ENCODE assay signal across 26 cellular contexts in the genomic region with DNA sequence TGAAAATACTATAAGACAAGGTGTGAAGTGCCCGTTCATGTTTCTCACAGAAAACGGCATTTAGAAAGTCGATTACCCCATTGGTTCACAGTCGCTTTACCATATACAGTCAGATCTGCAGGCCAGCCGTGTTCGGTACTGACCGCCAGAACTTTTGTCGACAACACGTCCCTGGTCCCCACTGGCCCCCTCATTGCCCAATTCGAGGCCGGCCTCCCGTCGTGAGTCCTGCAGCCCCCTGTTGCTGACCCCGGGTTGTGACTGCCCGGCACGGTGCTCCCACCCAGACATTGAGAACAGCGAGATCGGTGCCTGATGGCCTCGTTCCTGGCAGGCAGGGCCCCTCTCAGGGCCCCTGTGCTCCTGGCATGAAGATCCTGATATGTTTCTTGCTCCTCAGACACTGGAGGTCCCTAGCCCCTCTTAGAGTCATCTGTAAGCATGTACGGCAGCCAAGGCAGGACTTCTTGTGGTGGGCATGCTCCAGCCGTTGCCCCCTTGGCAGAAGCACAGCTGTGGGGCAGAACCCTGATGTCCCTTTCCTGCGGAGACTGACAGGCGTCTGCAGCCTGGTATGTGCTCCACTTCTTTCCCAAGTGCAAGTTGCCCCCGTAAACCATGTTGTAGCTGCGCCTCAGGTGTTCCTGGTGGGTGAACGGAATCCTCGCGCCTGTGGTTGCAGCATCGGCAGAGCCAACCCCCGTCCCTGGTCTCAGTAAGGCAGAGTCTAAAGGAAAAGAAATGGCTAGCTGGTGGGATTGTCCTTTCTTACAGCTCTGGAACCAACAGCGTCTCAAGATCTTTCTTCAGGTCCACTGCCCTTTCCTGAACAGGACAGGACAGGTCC.
DNase-seq lines count a peak whose midpoint lies in the region; ATAC-seq, FAIRE-seq and TF ChIP-seq lines count a peak whose summit lies in the region.
"Had no signal": no experiment of that assay in that cellular context is flagged by ENCODE, and none has a peak within 500 bp of the region (broad histone marks: within the 10 kb centered on the region; RNA-seq: fewer than 3 reads in every experiment).

No MANE protein-coding gene starts in this region.

- no peak overlapping the region for H3K4me3 ChIP-seq in colonic mucosa
- no peak overlapping the region for H3K4me3 ChIP-seq in lung
- H3K4me3 ChIP-seq: GM12878 had no signal

- H3K4me1 ChIP-seq in colonic mucosa (no peaks in the 10 kb centered on the region), lung (ENCODE audit: control insufficient read depth in 2 of 2, insufficient read depth in 2 of 2, low read length in 2 of 2) (no peaks in the 10 kb centered on the region)
- H3K4me1 ChIP-seq: Caco-2 had no signal

- no peaks in the 10 kb centered on the region for H3K27me3 ChIP-seq in colonic mucosa
- H3K27me3 ChIP-seq in lung (ENCODE audit: control insufficient read depth, insufficient read depth), result no peaks in the 10 kb centered on the region

- H3K9me3 ChIP-seq in colonic mucosa (no peaks in the 10 kb centered on the region), lung (ENCODE audit: control insufficient read depth in 2 of 2, insufficient read depth in 1 of 2, low read length in 1 of 2) (peaks cover 0 to 10% of the 10 kb centered on the region in 2 donors)
- H3K9me3 ChIP-seq: Caco-2 had no signal

- ATAC-seq in lung (ENCODE audit: insufficient read depth, low FRiP score), result no peak
- ATAC-seq: CD8-positive, alpha-beta T cell; GM12878; HCT116 had no signal

- 83 to 91% methylated on average over 31 of the region's 31 CpGs for WGBS in lung, 2 donors

- DNase-seq in activated CD8-positive, alpha-beta memory T cell treated with anti-CD3 and anti-CD28 coated beads for 24 hours, result peak; percentile 38
- DNase-seq in activated CD8-positive, alpha-beta memory T cell treated with anti-CD3 and anti-CD28 coated beads, Interleukin-2, amount 50 U/mL, for 48 hours, result no peak
- DNase-seq in colonic mucosa (peak; percentile 9), lung (ENCODE audit: low spot score) (peak; percentile 23), ureter (ENCODE audit: low spot score) (peak; percentile 36), GM12891 (ENCODE audit: insufficient read length, low spot score) (no peak)
- DNase-seq in activated CD4-positive, alpha-beta T cell treated with anti-CD3 and anti-CD28 coated beads, Interleukin-2, amount 50 U/mL, for 4 hours, result no peak
- DNase-seq: Caco-2, GOT3, NCI-H1092, NCI-H1417 treated with DMSO at 0.1 percent for 48 hours, NCI-H1694 treated with DMSO at 0.1 percent for 48 hours, NCI-H2081, NCI-H2171, NCI-H226, NCI-H510A, NCI-H69, SHP77 treated with DMSO at 0.1 percent for 48 hours had no signal

- no peak for FAIRE-seq in GM12891 (lab: Jason Lieb, UNC)
- FAIRE-seq: G401.6, GM12878 had no signal

- H3K27ac ChIP-seq in colonic mucosa (no peak overlapping the region), lung (ENCODE audit: low read depth in 1 of 2, low read length in 1 of 2) (no peak overlapping the region)
- H3K27ac ChIP-seq: 22Rv1, C4-2B, HL-60, RWPE1 had no signal

- TF ChIP-seq POLR2A in GM12891 (IDR thresholded peaks at IDR 0.05; ENCODE audit: low read depth, low read length), result no peak

- no peak for TF ChIP-seq CTCF in colonic mucosa (IDR thresholded peaks at IDR 0.05)
- no peak for TF ChIP-seq CTCF in lung (IDR thresholded peaks at IDR 0.05; ENCODE audit: control extremely low read depth, extremely low read depth)

- no peak overlapping the region for H3K9ac ChIP-seq in colonic mucosa (ENCODE audit: low read depth in 2 of 2, low read length in 2 of 2)

- H3K36me3 ChIP-seq in colonic mucosa (no peaks in the 10 kb centered on the region), lung (ENCODE audit: control insufficient read depth in 2 of 2, insufficient read depth in 2 of 2, low read length in 2 of 2) (no peaks in the 10 kb centered on the region)

- intact Hi-C loops in colonic mucosa (cut with DNase I), result no loop called here

TF ChIP-seq in GM12891, 5 proteins besides CTCF, POLR2A, EP300 and RAD21:
- TF ChIP-seq POLR2AphosphoS5 (IDR thresholded peaks at IDR 0.05; ENCODE audit: low read depth, low read length), result no peak
- no peak for TF ChIP-seq PAX5 (IDR thresholded peaks at IDR 0.05; ENCODE audit: insufficient read depth, low read length, severe bottlenecking)
- TF ChIP-seq TAF1 (IDR thresholded peaks at IDR 0.05; ENCODE audit: low read depth, low read length), result no peak
- TF ChIP-seq SPI1 (IDR thresholded peaks at IDR 0.05; ENCODE audit: low read depth, low read length), result no peak
- TF ChIP-seq POU2F2 (IDR thresholded peaks at IDR 0.05; ENCODE audit: low read depth, low read length), result no peak

Comparison
In these comparisons a context has a peak if more than half of its experiments do, and no peak if none do; other contexts are left out.
1. DNase-seq: peak in activated CD8-positive, alpha-beta memory T cell treated with anti-CD3 and anti-CD28 coated beads for 24 hours (single experiment), colonic mucosa (single experiment), lung (single experiment) and ureter (single experiment); none in activated CD8-positive, alpha-beta memory T cell treated with anti-CD3 and anti-CD28 coated beads, Interleukin-2, amount 50 U/mL, for 48 hours (single experiment), GM12891 (single experiment) and activated CD4-positive, alpha-beta T cell treated with anti-CD3 and anti-CD28 coated beads, Interleukin-2, amount 50 U/mL, for 4 hours (0 of 2).